In the genomic region with DNA sequence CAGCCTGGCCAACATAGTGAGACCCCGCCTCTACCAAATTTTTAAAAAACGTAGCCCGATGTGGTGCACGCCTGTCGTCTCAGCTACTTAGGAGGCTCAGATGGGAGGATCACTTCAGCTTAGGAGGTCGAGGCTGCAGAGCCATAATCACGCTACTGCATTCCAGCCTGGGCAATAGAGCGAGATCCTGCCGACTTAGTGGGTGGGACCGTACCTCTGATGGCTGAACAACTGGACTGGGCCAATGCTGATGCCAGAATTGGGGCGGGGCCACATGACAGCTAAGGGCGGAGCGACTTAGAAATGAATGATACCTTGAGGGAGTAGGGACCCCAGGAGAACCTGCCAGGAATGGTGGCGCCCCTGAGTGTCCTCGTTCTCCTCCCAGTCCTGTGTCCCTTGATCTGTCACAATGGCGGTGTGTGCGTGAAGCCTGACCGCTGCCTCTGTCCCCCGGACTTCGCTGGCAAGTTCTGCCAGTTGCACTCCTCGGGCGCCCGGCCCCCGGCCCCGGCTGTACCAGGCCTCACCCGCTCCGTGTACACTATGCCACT, we compare ENCODE assay signal across 8 cellular contexts. TPM values are rescaled to one million over a fixed set of nuclear protein-coding genes. Genes with fewer than 3 reads are reported as not detected.
DNase-seq lines count a peak whose midpoint lies in the region; ATAC-seq and TF ChIP-seq lines count a peak whose summit lies in the region.

No MANE protein-coding gene starts in this region.

- TF ChIP-seq CTCF in GM06990 (IDR thresholded peaks at IDR 0.05; ENCODE audit: insufficient read depth, low read length, poor library complexity, severe bottlenecking) (no peak), PC-3 (conservative IDR thresholded peaks at IDR 0.05; ENCODE audit: low read depth, low read length) (no peak), psoas muscle (IDR thresholded peaks at IDR 0.05) (no peak)

- BruUV-seq in PC-3 (replicated peaks; lab: Mats Ljungman, UMichigan): TSS peak; percentile 33

- H3K4me3 ChIP-seq in GM06990 (replicated peaks; ENCODE audit: low read depth, low read length) (peak overlapping the region; percentile 67), PC-3 (ENCODE audit: low read length) (peak overlapping the region; percentile 71), esophagus (ENCODE audit: low read depth in 1 of 2, low read length in 2 of 2) (peak overlapping the region; percentile 36 to 45), psoas muscle (peak overlapping the region; percentile 67)

- H3K9me2 ChIP-seq in PC-3 (replicated peaks; ENCODE audit: low read length): no peaks in the 10 kb centered on the region

- H4K20me1 ChIP-seq in PC-3 (ENCODE audit: low read length): no peaks in the 10 kb centered on the region

- POLR2A ChIA-PET in PC-3 (lab: Charles Lee; ENCODE audit: unreplicated experiment): no interaction called here

- ATAC-seq in PC-3: no peak
- ATAC-seq in psoas muscle: peak in 1 of 4 donors; percentile 1
- no peak for ATAC-seq in GM21447 (IDR thresholded peaks at IDR 0.05; ENCODE audit: unreplicated experiment)
- ATAC-seq in GM19467 (IDR thresholded peaks at IDR 0.05; ENCODE audit: unreplicated experiment): no peak

- CTCF ChIA-PET in PC-3 (lab: Charles Lee): interaction anchor here (0.6 to 2.3 kb wide), 5 partner anchors 29 to 141 kb away, joined by 4 to 16 read pairs (median 9); no protein-coding TSS in a partner anchor

- H3F3A ChIP-seq in PC-3 (ENCODE audit: low read length, unreplicated experiment): no peaks in the 10 kb centered on the region

- peak overlapping the region; percentile 76 for H2AFZ ChIP-seq in PC-3 (ENCODE audit: low read length)

- H3K36me3 ChIP-seq in GM06990 (ENCODE audit: control insufficient read depth, insufficient read depth, low read length): no peaks in the 10 kb centered on the region
- H3K36me3 ChIP-seq in PC-3 (ENCODE audit: low read depth, low read length): no peaks in the 10 kb centered on the region
- no peaks in the 10 kb centered on the region for H3K36me3 ChIP-seq in esophagus (ENCODE audit: control insufficient read depth in 2 of 2, insufficient read depth in 2 of 2, low read length in 1 of 2)
- no peaks in the 10 kb centered on the region for H3K36me3 ChIP-seq in psoas muscle (ENCODE audit: insufficient read depth in 1 of 2, low read depth in 1 of 2)

- DNase-seq in GM06990 (ENCODE audit: extremely low read depth, insufficient read length) (no peak), PC-3 (peak; percentile 42), psoas muscle (no peak), NCI-H2107 (lab: John Stamatoyannopoulos, UW) (no peak), cerebellar cortex (ENCODE audit: low spot score) (no peak)

- H3K27ac ChIP-seq in PC-3 (ENCODE audit: low read length) (peak overlapping the region; percentile 45), esophagus (ENCODE audit: low read depth in 2 of 2, low read length in 1 of 2) (peak overlapping the region; percentile 96 to 99), psoas muscle (peak overlapping the region; percentile 76)

- H3K79me2 ChIP-seq in PC-3 (ENCODE audit: low read length): no peaks in the 10 kb centered on the region

- intact Hi-C loops in PC-3 (cut with micrococcal nuclease) (loop anchor here (1.0 kb wide), 1 partner anchor 30 kb away; no protein-coding TSS in a partner anchor), psoas muscle (cut with DNase I) (loop anchor here in 1 of 2 donors (2.0 to 5.0 kb wide), 2 partner anchors 30 to 77 kb away; no protein-coding TSS in a partner anchor)

- peak overlapping the region; percentile 48 for H3K9ac ChIP-seq in PC-3 (ENCODE audit: low read length)

- H3K27me3 ChIP-seq in GM06990 (replicated peaks; ENCODE audit: control insufficient read depth, insufficient read depth, low read length) (no peaks in the 10 kb centered on the region; the same call in 1 of the 2 replicates), PC-3 (ENCODE audit: low read length) (no peaks in the 10 kb centered on the region), esophagus (ENCODE audit: control insufficient read depth in 1 of 2, insufficient read depth in 2 of 2, low read length in 2 of 2) (no peaks in the 10 kb centered on the region), psoas muscle (ENCODE audit: insufficient read depth in 3 of 3, low read length in 2 of 3) (peaks cover 0 to 17% (median 8%) of the 10 kb centered on the region in 3 donors)

- H3K4me1 ChIP-seq in PC-3 (ENCODE audit: insufficient read depth, low read length): peaks cover 31% of the 10 kb centered on the region
- peaks cover 7 to 34% of the 10 kb centered on the region in 2 donors for H3K4me1 ChIP-seq in esophagus (ENCODE audit: control insufficient read depth in 2 of 2, insufficient read depth in 2 of 2, low read length in 1 of 2)
- H3K4me1 ChIP-seq in psoas muscle: peaks cover 45% of the 10 kb centered on the region

- WGBS in esophagus, 2 donors: 25 to 27% methylated on average over 27 of the region's 27 CpGs
- 30 to 43% (median 33%) methylated on average over 20 to 27 of the region's 27 CpGs for WGBS in psoas muscle, 3 donors

- no peaks in the 10 kb centered on the region for H3K9me3 ChIP-seq in PC-3 (ENCODE audit: low read length)
- peaks cover 0 to 2% of the 10 kb centered on the region in 2 donors for H3K9me3 ChIP-seq in esophagus (ENCODE audit: control insufficient read depth in 2 of 2, insufficient read depth in 1 of 2, low read depth in 1 of 2, low read length in 1 of 2)
- H3K9me3 ChIP-seq in psoas muscle: no peaks in the 10 kb centered on the region

- peak overlapping the region; percentile 97 for H3K4me2 ChIP-seq in PC-3 (ENCODE audit: low read length)

RNA-seq across cellular contexts. Expression of gene LTBP4, which starts 3.6 kb away (rescaled TPM):
- total RNA-seq in PC-3 (2014; rRNA removed) (8.9 and 16.7 TPM in 2 replicates), psoas muscle (10 to 100 TPM; 24.1 to 55.8 (median 44.0) TPM)
- polyA plus RNA-seq in esophagus (100 to 1,000 TPM in 1 of 2 donors, 10 to 100 TPM in 1; 69.9 to 117 TPM), psoas muscle (10 to 100 TPM; 16.0 to 23.8 (median 20.6) TPM)

RNA-seq across cellular contexts. Expression of gene SHKBP1, which starts 28.1 kb away (rescaled TPM):
- 43.0 and 63.2 TPM in 2 replicates for total RNA-seq in PC-3 (2014; rRNA removed)
- 10 to 100 TPM; 47.9 to 53.6 TPM for polyA plus RNA-seq in esophagus
- 10 to 100 TPM; 12.4 to 17.4 (median 16.1) TPM for total RNA-seq in psoas muscle
- polyA plus RNA-seq in psoas muscle: 10 to 100 TPM; 14.0 to 21.7 (median 20.3) TPM

Comparison
In these comparisons a context has a peak if more than half of its experiments do, and no peak if none do; other contexts are left out.
1. H3K27ac ChIP-seq: peak in every context shown above with its lines; median percentile 98 in esophagus; 76 in psoas muscle; 45 in PC-3.